In the genomic region with DNA sequence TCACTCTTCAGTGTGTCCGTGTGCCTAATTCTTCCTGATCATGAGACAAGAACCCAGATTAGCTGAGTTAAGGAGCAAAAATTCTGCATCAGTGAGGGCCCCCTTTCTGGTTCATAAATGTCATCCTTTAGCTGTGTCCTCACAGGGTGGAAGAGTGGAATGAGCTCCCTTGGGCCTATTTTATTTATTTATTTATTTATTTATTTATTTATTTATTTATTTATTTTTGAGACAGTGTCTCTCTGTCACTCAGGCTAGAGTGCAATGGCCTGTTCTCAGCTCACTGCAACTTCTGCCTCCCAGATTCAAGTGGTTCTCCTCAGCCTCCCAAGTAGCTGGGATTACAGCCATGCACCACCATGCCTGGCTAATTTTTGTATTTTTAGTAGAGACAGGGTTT, we compare ENCODE assay signal across 23 cellular contexts.
"Had no signal": no experiment of that assay in that cellular context is flagged by ENCODE, and none has a peak within 500 bp of the region (broad histone marks: within the 10 kb centered on the region; RNA-seq: fewer than 3 reads in every experiment).

No MANE protein-coding gene starts in this region.

- H3K27me3 ChIP-seq: pancreas, stomach, testis, thyroid gland, transverse colon, upper lobe of right lung had no signal

- H3K27me3 Mint-ChIP-seq: memory B cell; naive thymus-derived CD8-positive, alpha-beta T cell; stimulated activated naive B cell treated with anti-CD40 and anti-IgM and Interleukin-4, amounts not matched to agents 10 μg/mL and 1 μg/mL and 100 μg/mL, for 72 hours had no signal

- H3K36me3 ChIP-seq: prostate gland had no signal

- H3K4me3 Mint-ChIP-seq: memory B cell; nephron; neural crest cell; stimulated activated naive B cell treated with anti-CD40 and anti-IgM and Interleukin-4, amounts not matched to agents 10 μg/mL and 1 μg/mL and 100 μg/mL, for 72 hours had no signal

- H3K27ac ChIP-seq: left ventricle myocardium inferior, pancreas, prostate gland, skin epidermis, stomach, testis, thyroid gland, transverse colon, upper lobe of right lung had no signal

- H3K9me3 ChIP-seq: pancreas, prostate gland, testis, thyroid gland, transverse colon, upper lobe of right lung had no signal

- DNase-seq: left ventricle myocardium inferior; naive thymus-derived CD8-positive, alpha-beta T cell; nucleus accumbens; pancreas; retina; right cardiac atrium; stimulated activated CD4-positive, alpha-beta T cell treated with anti-CD3 and anti-CD28 coated beads, Interleukin-12 subunit alpha, Interleukin-12 subunit beta, amount 100 ng/mL, for 4 hours; stimulated activated CD4-positive, alpha-beta T cell treated with anti-CD3 and anti-CD28 coated beads, Interleukin-15, amount 100 ng/mL, for 24 hours; stimulated activated CD4-positive, alpha-beta T cell treated with anti-CD3 and anti-CD28 coated beads, Interleukin-2, amount 100 ng/mL, for 24 hours; stimulated activated CD4-positive, alpha-beta T cell treated with anti-CD3 and anti-CD28 coated beads, Interleukin-4, amount 100 ng/mL, for 1 hour; stimulated activated naive B cell treated with anti-CD40 and anti-IgM and Interleukin-4, amounts not matched to agents 10 μg/mL and 1 μg/mL and 100 μg/mL, for 72 hours; stimulated activated naive CD8-positive, alpha-beta T cell treated with anti-CD3 and anti-CD28 coated beads, Interleukin-15, Interleukin-2, amounts not matched to agents 100 U/mL and 50 U/mL, for 24 hours; stomach; testis; thyroid gland; transverse colon; upper lobe of right lung had no signal

- H3K4me3 ChIP-seq: left ventricle myocardium inferior, lung, pancreas, prostate gland, skin epidermis, stomach, testis, thyroid gland, transverse colon, upper lobe of right lung had no signal

- H3K4me1 ChIP-seq: pancreas, prostate gland, stomach, testis, thyroid gland, transverse colon, upper lobe of right lung had no signal

- H3K27ac Mint-ChIP-seq: memory B cell; nephron; stimulated activated naive B cell treated with anti-CD40 and anti-IgM and Interleukin-4, amounts not matched to agents 10 μg/mL and 1 μg/mL and 100 μg/mL, for 72 hours had no signal

- H3K4me1 Mint-ChIP-seq: memory B cell, nephron had no signal
